ENCODE assay signal across 8 cellular contexts in the genomic region with DNA sequence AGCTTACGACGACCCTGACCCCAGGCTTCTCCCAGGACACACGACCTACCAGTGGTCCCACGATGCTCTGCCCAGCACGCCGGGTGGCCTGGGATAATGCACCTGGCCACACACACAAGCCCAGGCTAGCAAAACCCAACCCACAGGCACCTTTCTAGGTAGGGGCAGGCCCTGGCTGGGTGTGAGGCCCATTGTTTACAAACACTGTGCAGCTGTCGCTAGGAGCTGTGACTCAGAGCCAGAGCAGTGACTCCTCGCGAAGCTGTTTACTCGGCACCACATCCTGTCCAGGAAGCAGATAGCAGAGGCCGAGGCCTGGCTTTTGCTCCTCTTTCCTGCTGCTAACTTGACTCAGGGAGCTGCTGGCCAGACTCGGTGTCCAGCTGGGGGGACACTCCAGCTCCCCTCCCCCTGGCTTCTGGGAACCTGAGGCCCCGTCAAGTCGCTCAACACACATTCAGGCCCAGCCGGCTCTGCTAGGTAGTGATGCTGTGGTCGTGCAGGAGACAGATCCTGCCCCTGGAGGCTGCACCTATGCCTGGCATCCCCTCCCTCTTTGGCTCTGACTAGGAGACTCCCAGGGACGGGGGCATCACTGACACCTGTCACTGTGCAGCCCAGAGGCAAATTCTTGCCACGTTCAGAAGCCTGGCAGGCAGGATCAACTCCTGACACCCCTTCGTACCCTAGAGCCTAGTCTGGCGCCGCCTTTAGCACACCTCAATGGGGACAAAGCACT. TPM values are rescaled to one million over a fixed set of nuclear protein-coding genes. Genes with fewer than 3 reads are reported as not detected.
DNase-seq lines count a peak whose midpoint lies in the region; ATAC-seq and TF ChIP-seq lines count a peak whose summit lies in the region.

No MANE protein-coding gene starts in this region.

- H3K9me3 ChIP-seq in thoracic aorta: no peaks in the 10 kb centered on the region

- peak; percentile 68 for ATAC-seq in GM21367 (IDR thresholded peaks at IDR 0.05; ENCODE audit: unreplicated experiment)
- peak; percentile 83 for ATAC-seq in foreskin keratinocyte
- peak; percentile 78 for ATAC-seq in omental fat pad (ENCODE audit: low FRiP score)
- peak; percentile 33 for ATAC-seq in thoracic aorta (ENCODE audit: insufficient number of reproducible peaks, low FRiP score, low read depth)

- no peaks in the 10 kb centered on the region for H3K36me3 ChIP-seq in thoracic aorta

- H3K27me3 ChIP-seq in foreskin keratinocyte (no peaks in the 10 kb centered on the region), thoracic aorta (replicated peaks; ENCODE audit: insufficient read depth) (no peaks in the 10 kb centered on the region)

- H3K27ac ChIP-seq in foreskin keratinocyte (peak overlapping the region; percentile 59), thoracic aorta (peak overlapping the region; percentile 61 to 74)

- DNase-seq in COR-L47 (lab: John Stamatoyannopoulos, UW) (peak; percentile 95), HT1080 (ENCODE audit: low read depth) (peak; percentile 97), RPMI8226 (peak; percentile 53), activated gamma-delta T cell treated with Interleukin-2 at 50 U/mL for 16 hours (peak; percentile 89), foreskin keratinocyte (peak; percentile 94 to 96), omental fat pad (ENCODE audit: low spot score) (peak; percentile 73), thoracic aorta (ENCODE audit: low spot score) (peak; percentile 72)

- H3K4me3 ChIP-seq in thoracic aorta: no peak overlapping the region

- TF ChIP-seq CTCF in foreskin keratinocyte (conservative IDR thresholded peaks at IDR 0.05) (no peak), omental fat pad (IDR thresholded peaks at IDR 0.05) (no peak), thoracic aorta (IDR thresholded peaks at IDR 0.05) (no peak)

- H3K4me1 ChIP-seq in foreskin keratinocyte: peaks cover 28% of the 10 kb centered on the region
- peaks cover 28 to 46% of the 10 kb centered on the region in 2 donors for H3K4me1 ChIP-seq in thoracic aorta (ENCODE audit: control insufficient read depth in 1 of 2, low read depth in 2 of 2)

RNA-seq across cellular contexts. Expression of a gene that starts 12.8 kb away (rescaled TPM):
- 20.9 and 23.4 TPM in 2 replicates for total RNA-seq in HT1080 (2014; rRNA removed; shearing (Covaris generic))
- polyA plus RNA-seq in HT1080 (2015; cell fraction: cytosol; rRNA removed): 26.8 and 29.2 TPM in 2 replicates
- polyA plus RNA-seq in HT1080 (2015; cell fraction: nucleus; rRNA removed): 67.4 and 82.9 TPM in 2 replicates
- total RNA-seq in foreskin keratinocyte (15.9 and 18.0 TPM in 2 replicates), omental fat pad (100 to 1,000 TPM in 1 of 4 donors, 10 to 100 TPM in 3; 33.9 to 177 (median 68.9) TPM), thoracic aorta (10 to 100 TPM; 30.3 to 98.8 TPM)
- polyA plus RNA-seq in foreskin keratinocyte: 11.9 and 12.7 TPM in 2 replicates

RNA-seq across cellular contexts. Expression of a gene that starts 29.9 kb away (rescaled TPM):
- 0.13 and 0.21 TPM in 2 replicates for total RNA-seq in HT1080 (2014; rRNA removed; shearing (Covaris generic))
- not detected in 2 replicates for polyA plus RNA-seq in HT1080 (2015; cell fraction: cytosol; rRNA removed)
- 0.24 TPM in 1 of 2 replicates, not detected in the other for polyA plus RNA-seq in HT1080 (2015; cell fraction: nucleus; rRNA removed)
- total RNA-seq in foreskin keratinocyte (1.7 and 3.0 TPM in 2 replicates), omental fat pad (10 to 100 TPM; 23.4 to 29.1 (median 26.9) TPM), thoracic aorta (10 to 100 TPM; 45.5 to 46.8 TPM)
- 1.5 and 3.0 TPM in 2 replicates for polyA plus RNA-seq in foreskin keratinocyte

Comparison
In these comparisons a context has a peak if more than half of its experiments do, and no peak if none do; other contexts are left out.
1. ATAC-seq: peak in every context shown above with its lines; median percentile 83 in foreskin keratinocyte; 78 in omental fat pad; 68 in GM21367; 33 in thoracic aorta.